In genomic region chr14:68479247-68479646, GRCh38 we compare ENCODE assay signal across 1 cellular context.
A peak's percentile ranks its signal among the peaks of the same experiment; 100 is the strongest.
TF ChIP-seq lines count a peak whose summit lies in the region.

No MANE protein-coding gene starts in this region.

TF ChIP-seq in K562, 482 proteins besides CTCF, POLR2A, EP300 and RAD21 (continued from another document and continues in another):
- TF ChIP-seq MLLT1 (IDR thresholded peaks at IDR 0.05) = no peak
- TF ChIP-seq ETV1 (tag; conservative IDR thresholded peaks at IDR 0.05; ENCODE audit: low read depth) = no peak
- no peak for TF ChIP-seq POLR2B (IDR thresholded peaks at IDR 0.05; ENCODE audit: low read depth, partially characterized antibody)
- no peak for TF ChIP-seq NR3C1 (CRISPR knock-in tag; IDR thresholded peaks at IDR 0.05)
- TF ChIP-seq CTCFL (IDR thresholded peaks at IDR 0.05; ENCODE audit: borderline replicate concordance, insufficient read depth, low read depth, low read length, poor library complexity, severe bottlenecking) = no peak
- TF ChIP-seq XRCC4 (IDR thresholded peaks at IDR 0.05; ENCODE audit: extremely low read depth, insufficient read depth, insufficient read length) = no peak
- TF ChIP-seq SRSF1 (IDR thresholded peaks at IDR 0.05; ENCODE audit: low read depth, low read length) = no peak
- TF ChIP-seq MBD2 (IDR thresholded peaks at IDR 0.05; ENCODE audit: borderline replicate concordance, low read depth) = no peak
- TF ChIP-seq RUNX1 (IDR thresholded peaks at IDR 0.05; ENCODE audit: low read depth) = no peak
- TF ChIP-seq SIN3B (IDR thresholded peaks at IDR 0.05; ENCODE audit: low read depth) = no peak
- no peak for TF ChIP-seq CEBPZ (IDR thresholded peaks at IDR 0.05; ENCODE audit: borderline replicate concordance, low read depth, low read length)
- TF ChIP-seq KHSRP (IDR thresholded peaks at IDR 0.05) = no peak
- 0 out of 2 replicates have a peak, but pooled peaks have one; percentile 19 for TF ChIP-seq ZEB2 (IDR thresholded peaks at IDR 0.05)
- TF ChIP-seq EGR1 (conservative IDR thresholded peaks at IDR 0.05) = no peak
- no peak for TF ChIP-seq CREM (IDR thresholded peaks at IDR 0.05; ENCODE audit: low read depth)
- no peak for TF ChIP-seq RBM15 (IDR thresholded peaks at IDR 0.05; ENCODE audit: insufficient read depth, low read length)
- no peak for TF ChIP-seq RBM14 (IDR thresholded peaks at IDR 0.05; ENCODE audit: borderline replicate concordance, insufficient read depth, low read depth, low read length)
- no peak for TF ChIP-seq ZNF436 (CRISPR knock-in tag; IDR thresholded peaks at IDR 0.05)
- TF ChIP-seq TEAD4 (IDR thresholded peaks at IDR 0.05; ENCODE audit: low read length) = peak; percentile 54; the same call in 1 of the 2 replicates
- no peak for TF ChIP-seq TEAD4 (CRISPR knock-in tag; IDR thresholded peaks at IDR 0.05; ENCODE audit: borderline replicate concordance)
- no peak for TF ChIP-seq ZBTB34 (CRISPR knock-in tag; IDR thresholded peaks at IDR 0.05)
- no peak for TF ChIP-seq NKRF (IDR thresholded peaks at IDR 0.05; ENCODE audit: borderline replicate concordance)
- TF ChIP-seq SFPQ (IDR thresholded peaks at IDR 0.05; ENCODE audit: low read depth, low read length) = no peak
- no peak for TF ChIP-seq ELF2 (CRISPR knock-in tag; IDR thresholded peaks at IDR 0.05)
- TF ChIP-seq MEF2D (tag; conservative IDR thresholded peaks at IDR 0.05; ENCODE audit: low read depth) = no peak
- TF ChIP-seq ZNF217 (CRISPR knock-in tag; IDR thresholded peaks at IDR 0.05) = no peak
- TF ChIP-seq SMARCA5 (IDR thresholded peaks at IDR 0.05) = no peak
- no peak for TF ChIP-seq GTF3C2 (IDR thresholded peaks at IDR 0.05; ENCODE audit: borderline replicate concordance, extremely low read depth, insufficient read length)
- no peak for TF ChIP-seq ZBTB49 (CRISPR knock-in tag; IDR thresholded peaks at IDR 0.05; ENCODE audit: borderline replicate concordance)
- no peak for TF ChIP-seq NRF1 (conservative IDR thresholded peaks at IDR 0.05 in 1 of 2, IDR thresholded peaks at IDR 0.05 in 1 of 2)
- TF ChIP-seq E2F1 (CRISPR knock-in tag; IDR thresholded peaks at IDR 0.05) = no peak
- TF ChIP-seq ARID1B (IDR thresholded peaks at IDR 0.05) = peak; percentile 65
- TF ChIP-seq TFE3 (CRISPR knock-in tag; IDR thresholded peaks at IDR 0.05) = no peak
